Comparison of ENCODE assay signal across 8 cellular contexts in the genomic region with DNA sequence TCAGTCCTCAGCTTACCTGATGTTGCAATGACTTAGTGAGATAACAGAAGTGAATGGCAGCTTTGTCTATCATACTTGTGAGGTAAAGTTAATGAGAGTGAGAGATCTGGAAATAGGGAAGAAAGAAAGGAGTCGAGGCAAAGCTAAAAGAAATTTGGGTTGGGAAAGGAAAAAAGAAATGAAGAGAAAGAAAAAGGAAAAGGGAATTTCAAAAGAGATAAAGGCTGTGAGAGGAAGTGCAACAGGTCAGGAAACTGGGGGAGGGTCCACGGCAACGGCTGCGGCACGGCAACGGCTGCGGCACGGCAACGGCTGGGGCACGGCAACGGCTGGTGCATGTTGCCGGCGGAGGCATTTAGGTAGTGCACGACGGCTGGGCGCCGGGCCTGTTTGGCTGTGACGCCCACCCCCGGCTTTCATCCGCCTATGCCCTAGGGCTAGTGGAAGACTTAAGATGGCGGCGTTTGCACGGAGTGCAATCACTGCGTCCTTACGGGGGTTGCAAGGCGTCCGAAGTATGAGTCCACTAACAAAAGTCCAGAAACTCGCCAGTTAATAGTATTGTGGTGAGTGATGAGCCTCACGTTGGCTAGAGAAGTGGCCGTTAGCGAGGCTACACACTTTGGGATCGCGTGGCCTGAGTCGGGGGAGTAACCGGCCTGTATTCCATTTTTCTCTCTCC.
DNase-seq lines count a peak whose midpoint lies in the region; FAIRE-seq and TF ChIP-seq lines count a peak whose summit lies in the region.

No MANE protein-coding gene starts in this region.

- H3K9ac ChIP-seq in H9 (ENCODE audit: extremely low read depth, insufficient read length, low read length) = peak overlapping the region; percentile 100
- H3K9ac ChIP-seq in subcutaneous abdominal adipose tissue (ENCODE audit: low read length in 5 of 5) = peak overlapping the region; percentile 92 to 96 (median 96)

- peak overlapping the region; percentile 99 for H3K18ac ChIP-seq in H9 (ENCODE audit: insufficient read length, low read depth, low read length)

- H3K27ac ChIP-seq in H9 (ENCODE audit: insufficient read length, low read depth, low read length) = peak overlapping the region; percentile 58
- H3K27ac ChIP-seq in subcutaneous abdominal adipose tissue (ENCODE audit: low read depth, low read length) = peak overlapping the region; percentile 89

- H4K8ac ChIP-seq in H9 (replicated peaks; ENCODE audit: insufficient read length, low read depth, low read length) = peak overlapping the region; percentile 74

- H3K79me1 ChIP-seq in H9 (ENCODE audit: insufficient read depth, low read depth, low read length, poor library complexity, severe bottlenecking) = no peaks in the 10 kb centered on the region

- peaks cover 21% of the 10 kb centered on the region for H3K79me2 ChIP-seq in H9 (ENCODE audit: insufficient read depth, low read length)

- H3K4me2 ChIP-seq in H9 (ENCODE audit: insufficient read depth, insufficient read length, low read length) = peak overlapping the region; percentile 57

- peak overlapping the region; percentile 100 for H3K14ac ChIP-seq in H9 (ENCODE audit: insufficient read depth, low read length)

- peak overlapping the region; percentile 84 for H4K5ac ChIP-seq in H9 (ENCODE audit: insufficient read length, low read depth, low read length)

- H4K20me1 ChIP-seq in H9 (ENCODE audit: control insufficient read depth, insufficient read depth, insufficient read length) = no peaks in the 10 kb centered on the region

- H3K36me3 ChIP-seq in neuron (ENCODE audit: insufficient read depth, low read length) (peaks cover 21% of the 10 kb centered on the region), subcutaneous abdominal adipose tissue (ENCODE audit: control insufficient read depth in 5 of 5, insufficient read depth in 5 of 5, low read length in 5 of 5) (peaks cover under 1 to 8% (median 5%) of the 10 kb centered on the region in 5 donors)

- no peaks in the 10 kb centered on the region; a peak in 1 of 5 replicates for H3K9me3 Mint-ChIP-seq in H9

- H2BK120ac ChIP-seq in H9 (ENCODE audit: low read depth, low read length, poor library complexity, severe bottlenecking) = no peak overlapping the region

- H3K4me1 Mint-ChIP-seq in H9 = peaks cover 20 to 24% of the 10 kb centered on the region in 2 experiments

- H3K56ac ChIP-seq in H9 (ENCODE audit: insufficient read length, low read depth, low read length) = peak overlapping the region; percentile 96

- H2BK12ac ChIP-seq in H9 (ENCODE audit: insufficient read length, low read depth, low read length) = no peak overlapping the region

- H2BK15ac ChIP-seq in H9 (ENCODE audit: low read depth, low read length) = no peak overlapping the region

- H3K4me1 ChIP-seq in H9 (ENCODE audit: insufficient read depth, low read length) = no peaks in the 10 kb centered on the region
- H3K4me1 ChIP-seq in neuron (ENCODE audit: insufficient read depth, low read length) = peaks cover 13% of the 10 kb centered on the region
- peaks cover 0 to 22% (median 16%) of the 10 kb centered on the region in 5 donors for H3K4me1 ChIP-seq in subcutaneous abdominal adipose tissue (ENCODE audit: control insufficient read depth in 5 of 5, insufficient read depth in 5 of 5, low read length in 5 of 5)

- H3K27me3 ChIP-seq in H9 (ENCODE audit: insufficient read depth, low read length) (no peaks in the 10 kb centered on the region), neuron (ENCODE audit: insufficient read depth, low read length) (no peaks in the 10 kb centered on the region), subcutaneous abdominal adipose tissue (ENCODE audit: control insufficient read depth in 5 of 5, insufficient read depth in 4 of 5, low read length in 5 of 5) (no peaks in the 10 kb centered on the region)

- H3K4me3 ChIP-seq in neuron (ENCODE audit: low read length) = peak overlapping the region; percentile 98
- peak overlapping the region; percentile 93 to 100 (median 100) for H3K4me3 ChIP-seq in subcutaneous abdominal adipose tissue (ENCODE audit: low read depth in 1 of 5, low read length in 5 of 5)

- H3K9me3 ChIP-seq in H9 (ENCODE audit: control insufficient read depth, low read depth, low read length) (no peaks in the 10 kb centered on the region), neuron (ENCODE audit: low read length) (no peaks in the 10 kb centered on the region), subcutaneous abdominal adipose tissue (ENCODE audit: control insufficient read depth in 5 of 5, low read length in 5 of 5) (no peaks in the 10 kb centered on the region)

- in situ Hi-C loops in G401 (cut with HindIII; ENCODE audit: low sequenced_read_pairs) = no loop called here

- peak overlapping the region; percentile 94 for H2BK5ac ChIP-seq in H9 (ENCODE audit: insufficient read length, low read length)

- H3K36me3 Mint-ChIP-seq in H9 (ENCODE audit: insufficient read depth in 1 of 3, low read depth in 3 of 3) = peaks cover 23 to 40% (median 39%) of the 10 kb centered on the region in 3 experiments

- no peak for FAIRE-seq in frontal cortex (lab: Jason Lieb, UNC)

- DNase-seq in G401 (ENCODE audit: low spot score) (peak; percentile 78), H9 (peak; percentile 94), M059J (ENCODE audit: low read depth) (peak; percentile 89), SHP77 treated with DMSO at 0.1 percent for 48 hours (lab: John Stamatoyannopoulos, UW) (peak; percentile 37), frontal cortex (ENCODE audit: low spot score in 2 of 2) (peak; percentile 50 to 67)
- peak; percentile 87 for DNase-seq in activated gamma-delta T cell treated with anti-CD3 and anti-CD28 coated beads, Interleukin-2, amount 50 U/mL, for 16 hours (ENCODE audit: low read depth)

- H2AK5ac ChIP-seq in H9 (ENCODE audit: insufficient read length, low read length) = no peak overlapping the region

- H3K4ac ChIP-seq in H9 (ENCODE audit: low read depth, low read length) = peak overlapping the region; percentile 32; the same call in 1 of the 2 replicates

- H2AFZ ChIP-seq in H9 (ENCODE audit: low read length) (peak overlapping the region; percentile 22), neuron (ENCODE audit: low read depth, low read length) (peak overlapping the region; percentile 100)

- H3K27me3 Mint-ChIP-seq in H9 (ENCODE audit: low read depth) = no peaks in the 10 kb centered on the region

- H3T11ph ChIP-seq in H9 (ENCODE audit: low read length) = peak overlapping the region; percentile 81

- H2BK20ac ChIP-seq in H9 (ENCODE audit: low read depth, low read length, poor library complexity, severe bottlenecking) = no peak overlapping the region

- TF ChIP-seq CTCF in H9 (conservative IDR thresholded peaks at IDR 0.05) = no peak

- WGBS in H9 (ENCODE audit: extremely low coverage, insufficient read length, low lambda C conversion rate) = 100% methylated on average over 1 of the region's 35 CpGs

- H3K27ac Mint-ChIP-seq in H9 = peak overlapping the region; percentile 99 to 100 (median 100)

- no peak overlapping the region for H4K91ac ChIP-seq in H9 (ENCODE audit: insufficient read length, low read depth, low read length)

- no peaks in the 10 kb centered on the region for H3K23me2 ChIP-seq in H9 (ENCODE audit: insufficient read length, low read depth, low read length, poor library complexity, severe bottlenecking)

- H3K23ac ChIP-seq in H9 (ENCODE audit: insufficient read length, low read depth, low read length) = no peak overlapping the region

- peak overlapping the region; percentile 94 to 95 for H3K4me3 Mint-ChIP-seq in H9

Comparison
In these comparisons a context has a peak if more than half of its experiments do, and no peak if none do; other contexts are left out.
1. Peak in every context shown above with its lines: DNase-seq, H3K4me3 ChIP-seq and H3K27ac ChIP-seq.
2. DNase-seq: peak in every context shown above with its lines; median percentile 94 in H9; 89 in M059J; 87 in activated gamma-delta T cell treated with anti-CD3 and anti-CD28 coated beads, Interleukin-2, amount 50 U/mL, for 16 hours; 78 in G401; 58 in frontal cortex; 37 in SHP77 treated with DMSO at 0.1 percent for 48 hours.